In the genomic region with DNA sequence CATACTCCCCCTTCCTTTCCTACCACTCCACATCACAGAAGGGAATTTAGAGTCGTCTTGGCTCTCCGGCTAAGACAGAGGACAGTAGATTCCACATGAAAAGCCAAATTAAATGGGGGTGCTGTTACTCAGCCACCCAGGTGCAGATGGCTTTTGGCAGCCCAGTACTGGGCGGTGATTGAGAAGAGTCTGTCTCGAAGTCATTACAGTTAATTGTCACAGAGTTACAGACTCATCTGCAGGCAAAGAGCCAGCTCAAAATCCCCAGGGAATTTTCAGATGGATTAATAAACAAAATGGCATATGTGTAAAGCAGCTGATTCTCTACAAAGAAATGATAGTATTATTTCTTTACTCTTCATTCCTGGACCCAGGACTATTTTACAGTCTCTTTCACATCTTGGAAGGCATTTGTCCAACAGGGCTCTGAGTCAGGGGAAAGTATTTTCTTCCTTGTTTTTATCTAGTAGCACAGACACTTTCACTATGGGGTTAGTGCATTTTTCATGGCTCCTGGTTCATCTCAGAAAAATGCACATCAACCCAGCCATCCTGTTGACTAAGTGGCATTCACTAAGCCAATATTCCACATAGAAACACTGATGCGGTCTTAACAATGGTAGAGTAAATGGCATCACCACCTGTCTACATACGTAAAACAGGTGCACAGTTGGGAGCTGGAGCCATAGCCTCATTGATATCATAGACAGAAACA, we compare ENCODE assay signal across 12 cellular contexts.
DNase-seq lines count a peak whose midpoint lies in the region; ATAC-seq and TF ChIP-seq lines count a peak whose summit lies in the region.
"Had no signal": no experiment of that assay in that cellular context is flagged by ENCODE, and none has a peak within 500 bp of the region (broad histone marks: within the 10 kb centered on the region; RNA-seq: fewer than 3 reads in every experiment).

No MANE protein-coding gene starts in this region.

- H4K20me1 ChIP-seq in OCI-LY3 (ENCODE audit: insufficient read depth, low read length), result no peaks in the 10 kb centered on the region

- H3K4me1 ChIP-seq in right cardiac atrium (ENCODE audit: control insufficient read depth, insufficient read depth, low read length) (peaks cover 12% of the 10 kb centered on the region), OCI-LY3 (ENCODE audit: low read length) (peaks cover 27% of the 10 kb centered on the region)

- H3K4me3 ChIP-seq in right cardiac atrium (ENCODE audit: low read length) (no peak overlapping the region), OCI-LY3 (ENCODE audit: low read length) (peak overlapping the region; percentile 29), fibroblast of pulmonary artery (replicated peaks; ENCODE audit: low read depth, low read length) (no peak overlapping the region)
- H3K4me3 ChIP-seq: adrenal gland had no signal

- TF ChIP-seq CTCF in OCI-LY3 (IDR thresholded peaks at IDR 0.05; ENCODE audit: low read depth, low read length), result no peak
- no peak for TF ChIP-seq CTCF in fibroblast of pulmonary artery (IDR thresholded peaks at IDR 0.05; ENCODE audit: low read length, missing control alignments)
- no peak for TF ChIP-seq CTCF in CD4-positive, alpha-beta T cell (IDR thresholded peaks at IDR 0.05)

- H3K9me3 ChIP-seq in right cardiac atrium (ENCODE audit: control insufficient read depth, low read length) (no peaks in the 10 kb centered on the region), OCI-LY3 (ENCODE audit: insufficient read depth, low read length) (no peaks in the 10 kb centered on the region)
- no peaks in the 10 kb centered on the region for H3K9me3 ChIP-seq in CD4-positive, alpha-beta T cell (ENCODE audit: control insufficient read depth, low read length)
- H3K9me3 ChIP-seq: adrenal gland had no signal

- no peak overlapping the region for H2AFZ ChIP-seq in OCI-LY3 (ENCODE audit: low read depth, low read length)

- H3K27me3 Mint-ChIP-seq in natural killer cell treated with Interleukin-12 subunit alpha and Interleukin-12 subunit beta and Interleukin-15 and Interleukin-18, amount 100 ng/mL, for 72 hours, result peaks cover 3 to 11% of the 10 kb centered on the region in 2 donors
- peaks cover 4% of the 10 kb centered on the region for H3K27me3 Mint-ChIP-seq in CD4-positive, alpha-beta T cell
- H3K27me3 Mint-ChIP-seq: activated B cell treated with CpG ODN at 0.5 μM for 24 hours had no signal

- H3K27me3 ChIP-seq in right cardiac atrium (ENCODE audit: control insufficient read depth, insufficient read depth), result no peaks in the 10 kb centered on the region
- H3K27me3 ChIP-seq in OCI-LY3 (ENCODE audit: low read depth, low read length), result no peaks in the 10 kb centered on the region
- no peaks in the 10 kb centered on the region for H3K27me3 ChIP-seq in CD4-positive, alpha-beta T cell (ENCODE audit: control insufficient read depth, insufficient read depth, low read length)
- H3K27me3 ChIP-seq: adrenal gland had no signal

- intact Hi-C loops in right cardiac atrium (cut with DNase I) (no loop called here), left ventricle myocardium superior (cut with micrococcal nuclease) (no loop called here)
- intact Hi-C loops in CD4-positive, alpha-beta T cell (cut with DNase I, micrococcal nuclease), result no loop called here

- H3K27ac ChIP-seq in right cardiac atrium (ENCODE audit: low read length), result peak overlapping the region; percentile 48
- peak overlapping the region; percentile 41; the same call in 1 of the 2 replicates for H3K27ac ChIP-seq in OCI-LY3 (ENCODE audit: low read length)
- no peak overlapping the region for H3K27ac ChIP-seq in CD4-positive, alpha-beta T cell (ENCODE audit: low read depth, low read length)

- peak overlapping the region; percentile 53 for H3K4me2 ChIP-seq in OCI-LY3 (ENCODE audit: low read length)

- peaks cover 6% of the 10 kb centered on the region in 2 donors for H3K4me1 Mint-ChIP-seq in natural killer cell treated with Interleukin-12 subunit alpha and Interleukin-12 subunit beta and Interleukin-15 and Interleukin-18, amount 100 ng/mL, for 72 hours (ENCODE audit: low read depth in 2 of 2)
- H3K4me1 Mint-ChIP-seq in CD4-positive, alpha-beta T cell (ENCODE audit: low read depth), result no peaks in the 10 kb centered on the region
- H3K4me1 Mint-ChIP-seq: activated B cell treated with CpG ODN at 0.5 μM for 24 hours had no signal

- H3K79me2 ChIP-seq in OCI-LY3 (ENCODE audit: low read length), result no peaks in the 10 kb centered on the region

- no peak for ATAC-seq in right cardiac atrium
- no peak for ATAC-seq in left ventricle myocardium superior
- no peak for ATAC-seq in esophagus mucosa
- ATAC-seq in natural killer cell treated with Interleukin-12 subunit alpha and Interleukin-12 subunit beta and Interleukin-15 and Interleukin-18, amount 100 ng/mL, for 72 hours, result no peak
- ATAC-seq in CD4-positive, alpha-beta T cell (ENCODE audit: poor library complexity), result no peak

- CTCF ChIA-PET in CD4-positive, alpha-beta T cell (lab: Charles Lee), result no interaction called here

- peaks cover 7% of the 10 kb centered on the region for H3K36me3 Mint-ChIP-seq in natural killer cell treated with Interleukin-12 subunit alpha and Interleukin-12 subunit beta and Interleukin-15 and Interleukin-18, amount 100 ng/mL, for 72 hours
- no peaks in the 10 kb centered on the region for H3K36me3 Mint-ChIP-seq in CD4-positive, alpha-beta T cell (ENCODE audit: low read depth)
- H3K36me3 Mint-ChIP-seq: CD4-positive, alpha-beta memory T cell had no signal

- POLR2A ChIA-PET in CD4-positive, alpha-beta T cell (lab: Charles Lee), result no interaction called here

- H3K36me3 ChIP-seq in OCI-LY3 (replicated peaks; ENCODE audit: low read depth, low read length), result no peaks in the 10 kb centered on the region
- H3K36me3 ChIP-seq: adrenal gland had no signal

- H3K9ac ChIP-seq in OCI-LY3 (ENCODE audit: low read length), result no peak overlapping the region

- no peak overlapping the region for H3K4me3 Mint-ChIP-seq in natural killer cell treated with Interleukin-12 subunit alpha and Interleukin-12 subunit beta and Interleukin-15 and Interleukin-18, amount 100 ng/mL, for 72 hours
- no peak overlapping the region for H3K4me3 Mint-ChIP-seq in CD4-positive, alpha-beta T cell
- H3K4me3 Mint-ChIP-seq: activated B cell treated with CpG ODN at 0.5 μM for 24 hours; CD4-positive, alpha-beta memory T cell had no signal

- no peak for DNase-seq in right cardiac atrium
- DNase-seq in left ventricle myocardium superior, result no peak
- DNase-seq in fibroblast of pulmonary artery (ENCODE audit: low read depth), result peak; percentile 76
- DNase-seq in natural killer cell treated with Interleukin-12 subunit alpha and Interleukin-12 subunit beta and Interleukin-15 and Interleukin-18, amount 100 ng/mL, for 72 hours (ENCODE audit: low spot score), result no peak
- no peak for DNase-seq in CD4-positive, alpha-beta T cell
- no peak for DNase-seq in activated naive CD4-positive, alpha-beta T cell (lab: John Stamatoyannopoulos, UW)
- DNase-seq: activated B cell treated with CpG ODN at 0.5 μM for 24 hours; CD4-positive, alpha-beta memory T cell; small intestine had no signal

- H3K9me3 Mint-ChIP-seq in natural killer cell treated with Interleukin-12 subunit alpha and Interleukin-12 subunit beta and Interleukin-15 and Interleukin-18, amount 100 ng/mL, for 72 hours, result no peaks in the 10 kb centered on the region
- no peaks in the 10 kb centered on the region for H3K9me3 Mint-ChIP-seq in CD4-positive, alpha-beta T cell

- 67% methylated on average over 6 of the region's 6 CpGs for WGBS in right cardiac atrium

- H3K27ac Mint-ChIP-seq in natural killer cell treated with Interleukin-12 subunit alpha and Interleukin-12 subunit beta and Interleukin-15 and Interleukin-18, amount 100 ng/mL, for 72 hours, result no peak overlapping the region
- H3K27ac Mint-ChIP-seq in CD4-positive, alpha-beta T cell, result no peak overlapping the region
- H3K27ac Mint-ChIP-seq: activated B cell treated with CpG ODN at 0.5 μM for 24 hours; CD4-positive, alpha-beta memory T cell had no signal
